ENCODE assay signal across 1 cellular context in genomic region chr10:96073722-96074121, GRCh38.
TF ChIP-seq lines count a peak whose summit lies in the region.

No MANE protein-coding gene starts in this region.

TF ChIP-seq in HCT116, 20 proteins besides CTCF, POLR2A, EP300 and RAD21 (continued from another document):
- TF ChIP-seq EZH2phosphoT487 (IDR thresholded peaks at IDR 0.05; ENCODE audit: borderline replicate concordance) (no peak), CBX3 (IDR thresholded peaks at IDR 0.05; ENCODE audit: low read depth) (no peak), FOSL1 (IDR thresholded peaks at IDR 0.05; ENCODE audit: low read depth) (peak; percentile 36)
